ENCODE assay signal across 9 cellular contexts in genomic region chr15:74072132-74072531, GRCh38. TPM values are rescaled to one million over a fixed set of nuclear protein-coding genes. Genes with fewer than 3 reads are reported as not detected.
"Had no signal": no experiment of that assay in that cellular context is flagged by ENCODE, and none has a peak within 500 bp of the region (broad histone marks: within the 10 kb centered on the region; RNA-seq: fewer than 3 reads in every experiment).

No MANE protein-coding gene starts in this region.

RNA-seq across cellular contexts. Expression of gene GOLGA6A, which starts 10.2 kb away (rescaled TPM):
- total RNA-seq: PC-3, PC-9, Right ventricle myocardium inferior, Right ventricle myocardium superior, RPMI7951, SJCRH30, SJSA1, SK-MEL-5 had no signal

RNA-seq across cellular contexts. Expression of gene ISLR2, which starts 58.3 kb away (rescaled TPM):
- total RNA-seq: OCI-LY7, SJCRH30, SJSA1, SK-MEL-5 had no signal
